1 cellular context compared by ENCODE assay signal in the genomic region with DNA sequence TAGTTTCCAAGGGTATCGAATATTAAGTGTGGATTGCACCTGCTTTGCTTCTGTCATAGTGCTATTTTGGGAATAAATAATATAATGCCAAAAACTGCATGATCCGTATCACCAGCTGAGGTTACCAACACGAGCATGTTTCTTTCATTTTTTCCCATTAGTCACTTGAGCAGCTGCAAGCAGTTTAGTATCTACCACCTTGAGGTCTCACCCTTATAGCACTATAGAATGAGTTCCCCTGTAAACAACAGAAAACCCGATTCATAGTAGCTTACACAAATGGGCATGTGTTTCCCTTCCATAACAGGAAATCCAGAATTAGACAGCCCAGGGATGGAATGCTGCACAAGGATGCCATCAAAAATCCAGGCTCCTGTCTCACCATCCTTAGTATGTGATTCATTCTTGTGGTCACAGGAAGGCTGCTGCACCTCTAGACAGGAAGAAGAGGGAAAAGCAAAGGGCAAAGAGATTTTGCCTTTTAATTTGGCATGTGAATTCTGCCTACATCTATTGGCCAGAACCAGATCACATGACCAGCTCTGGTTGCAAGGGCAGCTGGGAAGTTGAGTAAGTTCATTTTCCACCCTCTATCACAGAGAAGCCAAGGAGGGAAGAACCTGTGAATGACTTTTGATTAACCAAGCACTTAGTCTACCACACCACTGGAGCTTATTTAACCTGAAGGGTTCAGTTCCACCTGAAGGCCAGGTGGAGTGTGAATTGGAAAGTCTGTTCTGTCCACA.
TF ChIP-seq lines count a peak whose summit lies in the region.

No MANE protein-coding gene starts in this region.

TF ChIP-seq in K562, 482 proteins besides CTCF, POLR2A, EP300 and RAD21 (continued from another document):
- TF ChIP-seq, protein P1, sequence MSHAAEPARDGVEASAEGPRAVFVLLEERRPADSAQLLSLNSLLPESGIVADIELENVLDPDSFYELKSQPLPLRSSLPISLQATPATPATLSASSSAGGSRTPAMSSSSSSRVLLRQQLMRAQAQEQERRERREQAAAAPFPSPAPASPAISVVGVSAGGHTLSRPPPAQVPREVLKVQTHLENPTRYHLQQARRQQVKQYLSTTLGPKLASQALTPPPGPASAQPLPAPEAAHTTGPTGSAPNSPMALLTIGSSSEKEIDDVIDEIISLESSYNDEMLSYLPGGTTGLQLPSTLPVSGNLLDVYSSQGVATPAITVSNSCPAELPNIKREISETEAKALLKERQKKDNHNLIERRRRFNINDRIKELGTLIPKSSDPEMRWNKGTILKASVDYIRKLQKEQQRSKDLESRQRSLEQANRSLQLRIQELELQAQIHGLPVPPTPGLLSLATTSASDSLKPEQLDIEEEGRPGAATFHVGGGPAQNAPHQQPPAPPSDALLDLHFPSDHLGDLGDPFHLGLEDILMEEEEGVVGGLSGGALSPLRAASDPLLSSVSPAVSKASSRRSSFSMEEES (CRISPR knock-in tag; IDR thresholded peaks at IDR 0.05) = peak; percentile 40
- no peak for TF ChIP-seq HCFC1 (IDR thresholded peaks at IDR 0.05; ENCODE audit: low read depth, low read length)
- TF ChIP-seq FOXK2 (conservative IDR thresholded peaks at IDR 0.05 in 1 of 2, IDR thresholded peaks at IDR 0.05 in 1 of 2; ENCODE audit: low read depth in 2 of 2) = no peak
- TF ChIP-seq, protein P2, sequence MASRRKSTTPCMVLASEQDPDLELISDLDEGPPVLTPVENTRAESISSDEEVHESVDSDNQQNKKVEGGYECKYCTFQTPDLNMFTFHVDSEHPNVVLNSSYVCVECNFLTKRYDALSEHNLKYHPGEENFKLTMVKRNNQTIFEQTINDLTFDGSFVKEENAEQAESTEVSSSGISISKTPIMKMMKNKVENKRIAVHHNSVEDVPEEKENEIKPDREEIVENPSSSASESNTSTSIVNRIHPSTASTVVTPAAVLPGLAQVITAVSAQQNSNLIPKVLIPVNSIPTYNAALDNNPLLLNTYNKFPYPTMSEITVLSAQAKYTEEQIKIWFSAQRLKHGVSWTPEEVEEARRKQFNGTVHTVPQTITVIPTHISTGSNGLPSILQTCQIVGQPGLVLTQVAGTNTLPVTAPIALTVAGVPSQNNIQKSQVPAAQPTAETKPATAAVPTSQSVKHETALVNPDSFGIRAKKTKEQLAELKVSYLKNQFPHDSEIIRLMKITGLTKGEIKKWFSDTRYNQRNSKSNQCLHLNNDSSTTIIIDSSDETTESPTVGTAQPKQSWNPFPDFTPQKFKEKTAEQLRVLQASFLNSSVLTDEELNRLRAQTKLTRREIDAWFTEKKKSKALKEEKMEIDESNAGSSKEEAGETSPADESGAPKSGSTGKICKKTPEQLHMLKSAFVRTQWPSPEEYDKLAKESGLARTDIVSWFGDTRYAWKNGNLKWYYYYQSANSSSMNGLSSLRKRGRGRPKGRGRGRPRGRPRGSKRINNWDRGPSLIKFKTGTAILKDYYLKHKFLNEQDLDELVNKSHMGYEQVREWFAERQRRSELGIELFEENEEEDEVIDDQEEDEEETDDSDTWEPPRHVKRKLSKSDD (conservative IDR thresholded peaks at IDR 0.05; ENCODE audit: low read length) = no peak
- TF ChIP-seq ZNF780A (CRISPR knock-in tag; IDR thresholded peaks at IDR 0.05) = no peak
- TF ChIP-seq, protein P3, sequence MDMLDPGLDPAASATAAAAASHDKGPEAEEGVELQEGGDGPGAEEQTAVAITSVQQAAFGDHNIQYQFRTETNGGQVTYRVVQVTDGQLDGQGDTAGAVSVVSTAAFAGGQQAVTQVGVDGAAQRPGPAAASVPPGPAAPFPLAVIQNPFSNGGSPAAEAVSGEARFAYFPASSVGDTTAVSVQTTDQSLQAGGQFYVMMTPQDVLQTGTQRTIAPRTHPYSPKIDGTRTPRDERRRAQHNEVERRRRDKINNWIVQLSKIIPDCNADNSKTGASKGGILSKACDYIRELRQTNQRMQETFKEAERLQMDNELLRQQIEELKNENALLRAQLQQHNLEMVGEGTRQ (CRISPR knock-in tag; IDR thresholded peaks at IDR 0.05) = peak; percentile 23; the same call in 1 of the 2 replicates
